1 cellular context compared by ENCODE assay signal in the genomic region with DNA sequence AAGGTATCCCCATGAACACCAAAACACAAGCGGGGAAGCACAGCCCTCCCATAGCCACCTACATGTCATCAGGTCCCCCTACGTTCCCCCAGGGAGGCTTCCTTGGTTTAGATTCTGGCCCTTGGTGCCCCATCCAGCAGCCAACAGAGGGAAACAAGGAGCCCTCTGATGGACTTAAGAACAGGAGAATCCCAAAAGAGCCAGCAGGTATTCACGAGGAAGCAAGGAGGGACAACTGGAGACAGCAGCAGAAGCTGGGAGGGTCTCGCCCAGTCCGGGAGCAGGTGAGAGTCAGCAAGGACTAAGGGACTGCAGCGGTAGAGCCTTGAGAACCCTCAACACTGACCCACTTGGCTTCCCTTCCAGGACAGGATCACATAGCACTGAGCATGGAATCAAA.
TF ChIP-seq lines count a peak whose summit lies in the region.

No MANE protein-coding gene starts in this region.

TF ChIP-seq in H1, 55 proteins besides CTCF, POLR2A, EP300 and RAD21:
- TF ChIP-seq BRCA1 (IDR thresholded peaks at IDR 0.05; ENCODE audit: low read depth, low read length) (no peak), CHD2 (IDR thresholded peaks at IDR 0.05; ENCODE audit: low read length) (no peak), CBX8 (IDR thresholded peaks at IDR 0.05; ENCODE audit: borderline replicate concordance, low read depth, low read length) (no peak), GTF2F1 (IDR thresholded peaks at IDR 0.05; ENCODE audit: borderline replicate concordance, low read depth, low read length) (no peak), SIRT6 (IDR thresholded peaks at IDR 0.05; ENCODE audit: low read length) (no peak), KDM4A (IDR thresholded peaks at IDR 0.05; ENCODE audit: low read depth, low read length, severe bottlenecking) (no peak), SAP30 (IDR thresholded peaks at IDR 0.05; ENCODE audit: insufficient read depth, insufficient replicate concordance, low read length) (no peak), RFX5 (IDR thresholded peaks at IDR 0.05; ENCODE audit: borderline replicate concordance, low read depth, low read length) (no peak), PHF8 (conservative IDR thresholded peaks at IDR 0.05; ENCODE audit: low read depth, low read length) (no peak), KDM1A (IDR thresholded peaks at IDR 0.05; ENCODE audit: borderline replicate concordance, low read length) (no peak), CREB1 (IDR thresholded peaks at IDR 0.05) (no peak), GABPA (IDR thresholded peaks at IDR 0.05; ENCODE audit: borderline replicate concordance, insufficient read depth, low read length) (no peak), TBP (IDR thresholded peaks at IDR 0.05; ENCODE audit: low read depth, low read length) (no peak)
- TF ChIP-seq, protein P1, sequence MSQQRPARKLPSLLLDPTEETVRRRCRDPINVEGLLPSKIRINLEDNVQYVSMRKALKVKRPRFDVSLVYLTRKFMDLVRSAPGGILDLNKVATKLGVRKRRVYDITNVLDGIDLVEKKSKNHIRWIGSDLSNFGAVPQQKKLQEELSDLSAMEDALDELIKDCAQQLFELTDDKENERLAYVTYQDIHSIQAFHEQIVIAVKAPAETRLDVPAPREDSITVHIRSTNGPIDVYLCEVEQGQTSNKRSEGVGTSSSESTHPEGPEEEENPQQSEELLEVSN (IDR thresholded peaks at IDR 0.05) = no peak
- TF ChIP-seq, protein P2, sequence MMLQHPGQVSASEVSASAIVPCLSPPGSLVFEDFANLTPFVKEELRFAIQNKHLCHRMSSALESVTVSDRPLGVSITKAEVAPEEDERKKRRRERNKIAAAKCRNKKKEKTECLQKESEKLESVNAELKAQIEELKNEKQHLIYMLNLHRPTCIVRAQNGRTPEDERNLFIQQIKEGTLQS (IDR thresholded peaks at IDR 0.05; ENCODE audit: insufficient read depth, low read depth, low read length) = no peak
